In the genomic region with DNA sequence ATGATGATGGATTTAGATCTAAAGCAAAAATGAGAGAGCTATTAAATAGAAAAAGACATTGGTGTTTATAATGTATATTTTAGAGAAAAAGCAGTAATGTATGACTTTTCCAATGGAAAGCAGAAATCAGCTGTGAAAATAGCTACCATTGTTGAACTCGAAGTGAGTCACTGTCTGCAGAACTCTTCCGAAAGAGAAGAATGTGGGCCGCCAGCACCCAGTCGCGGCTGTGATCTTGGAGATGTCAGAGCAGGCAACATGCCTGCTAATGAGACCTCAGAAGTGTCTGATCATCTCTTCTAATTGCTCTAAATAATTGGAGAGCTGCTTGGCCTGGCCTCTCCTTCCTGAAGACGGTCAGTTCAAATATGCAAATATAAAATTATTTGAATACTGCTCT, we compare ENCODE assay signal across 17 cellular contexts.
DNase-seq lines count a peak whose midpoint lies in the region; ATAC-seq and TF ChIP-seq lines count a peak whose summit lies in the region.
"Had no signal": no experiment of that assay in that cellular context is flagged by ENCODE, and none has a peak within 500 bp of the region (broad histone marks: within the 10 kb centered on the region; RNA-seq: fewer than 3 reads in every experiment).

No MANE protein-coding gene starts in this region.

- H3K4me3 ChIP-seq in astrocyte of the spinal cord (ENCODE audit: low read depth, low read length) (no peak overlapping the region), A673 (ENCODE audit: low read depth, low read length, poor library complexity, severe bottlenecking) (no peak overlapping the region), MM.1S (ENCODE audit: low read length) (no peak overlapping the region)
- H3K4me3 ChIP-seq: GM23248 had no signal

- CTCF ChIA-PET in activated CD4-positive, alpha-beta T cell treated with anti-CD3 and anti-CD28 coated beads, Interleukin-2, amount 10 ng/mL, durations not matched to agents 7 days and 5 days (lab: Charles Lee) = interaction anchor here (0.7 to 1.9 kb wide), 5 partner anchors 14 to 296 kb away, joined by 3 to 5 read pairs (median 4); no protein-coding TSS in a partner anchor
- CTCF ChIA-PET in A673 (lab: Charles Lee) = no interaction called here

- DNase-seq in activated CD4-positive, alpha-beta T cell treated with anti-CD3 and anti-CD28 coated beads, Interleukin-2, amount 10 ng/mL, durations not matched to agents 24 days and 14 days = peak; percentile 45
- DNase-seq in activated CD4-positive, alpha-beta T cell treated with anti-CD3 and anti-CD28 coated beads, Interleukin-2, amount 10 ng/mL, durations not matched to agents 7 days and 5 days = no peak
- DNase-seq in astrocyte of the spinal cord (ENCODE audit: low read depth, low spot score) = peak; percentile 50
- peak in 38 of 42 donors; percentile 16 to 82 (median 52) for DNase-seq in head of caudate nucleus
- no peak for DNase-seq in A673 (ENCODE audit: low spot score)
- DNase-seq in MM.1S = no peak
- DNase-seq: GM23248, H7, KBM-7, NCI-H1048, NCI-H1694, NCI-H446 treated with DMSO at 0.1 percent for 48 hours, SHP77 had no signal

- ATAC-seq in HG02571 (IDR thresholded peaks at IDR 0.05; ENCODE audit: unreplicated experiment) (no peak), GM18861 (IDR thresholded peaks at IDR 0.05; ENCODE audit: unreplicated experiment) (no peak)

- H3K9ac ChIP-seq in MM.1S (ENCODE audit: low read length) = no peak overlapping the region
- H3K9ac ChIP-seq: GM23248 had no signal

- no TSS peak for BruUV-seq in A673 (replicated peaks; lab: Mats Ljungman, UMichigan)

- POLR2A ChIA-PET in activated CD4-positive, alpha-beta T cell treated with anti-CD3 and anti-CD28 coated beads, Interleukin-2, amount 10 ng/mL, durations not matched to agents 7 days and 5 days (lab: Charles Lee) = interaction anchor here (0.6 kb wide), 1 partner anchor 10 kb away, joined by 5 read pairs; no protein-coding TSS in a partner anchor
- POLR2A ChIA-PET in A673 (lab: Charles Lee; ENCODE audit: low non-redundant PET) = no interaction called here

- peaks cover 1% of the 10 kb centered on the region for H3K27me3 Mint-ChIP-seq in activated CD4-positive, alpha-beta T cell treated with anti-CD3 and anti-CD28 coated beads, Interleukin-2, amount 10 ng/mL, durations not matched to agents 24 days and 14 days
- peaks cover 7% of the 10 kb centered on the region for H3K27me3 Mint-ChIP-seq in activated CD4-positive, alpha-beta T cell treated with anti-CD3 and anti-CD28 coated beads, Interleukin-2, amount 10 ng/mL, durations not matched to agents 7 days and 5 days

- H3K4me1 ChIP-seq in A673 (ENCODE audit: insufficient read depth, low read length, poor library complexity, severe bottlenecking) = no peaks in the 10 kb centered on the region
- no peaks in the 10 kb centered on the region for H3K4me1 ChIP-seq in MM.1S (ENCODE audit: low read length)

- no peaks in the 10 kb centered on the region for H3K27me3 ChIP-seq in A673 (replicated peaks; ENCODE audit: insufficient read depth, low read depth, low read length, poor library complexity)
- no peaks in the 10 kb centered on the region for H3K27me3 ChIP-seq in MM.1S (replicated peaks; ENCODE audit: insufficient read depth, low read length)

- H3K9me3 ChIP-seq in A673 (ENCODE audit: low read depth, low read length, poor library complexity, severe bottlenecking) (no peaks in the 10 kb centered on the region), MM.1S (replicated peaks; ENCODE audit: insufficient read depth, low read length) (no peaks in the 10 kb centered on the region)

- H3K27ac ChIP-seq in A673 (ENCODE audit: low read depth, low read length, poor library complexity, severe bottlenecking) (no peak overlapping the region), MM.1S (ENCODE audit: low read length) (no peak overlapping the region)
- H3K27ac ChIP-seq: 22Rv1, GM23248, RWPE1 had no signal

- no peaks in the 10 kb centered on the region for H3F3A ChIP-seq in MM.1S (ENCODE audit: insufficient read depth, low read length)

- no peak overlapping the region for H3K27ac Mint-ChIP-seq in activated CD4-positive, alpha-beta T cell treated with anti-CD3 and anti-CD28 coated beads, Interleukin-2, amount 10 ng/mL, durations not matched to agents 24 days and 14 days
- H3K27ac Mint-ChIP-seq in activated CD4-positive, alpha-beta T cell treated with anti-CD3 and anti-CD28 coated beads, Interleukin-2, amount 10 ng/mL, durations not matched to agents 7 days and 5 days = no peak overlapping the region

- H2AFZ ChIP-seq in MM.1S (ENCODE audit: low read length) = no peak overlapping the region
- H2AFZ ChIP-seq: GM23248 had no signal

- H3K36me3 Mint-ChIP-seq in activated CD4-positive, alpha-beta T cell treated with anti-CD3 and anti-CD28 coated beads, Interleukin-2, amount 10 ng/mL, durations not matched to agents 24 days and 14 days (ENCODE audit: low read depth) = no peaks in the 10 kb centered on the region
- H3K36me3 Mint-ChIP-seq in activated CD4-positive, alpha-beta T cell treated with anti-CD3 and anti-CD28 coated beads, Interleukin-2, amount 10 ng/mL, durations not matched to agents 7 days and 5 days (ENCODE audit: low read depth) = no peaks in the 10 kb centered on the region

- in situ Hi-C loops in astrocyte of the spinal cord (cut with HindIII; ENCODE audit: low sequenced_read_pairs) = no loop called here

- H3K4me2 ChIP-seq in MM.1S (ENCODE audit: low read depth, low read length) = no peak overlapping the region

- peaks cover 1% of the 10 kb centered on the region for H3K4me1 Mint-ChIP-seq in activated CD4-positive, alpha-beta T cell treated with anti-CD3 and anti-CD28 coated beads, Interleukin-2, amount 10 ng/mL, durations not matched to agents 24 days and 14 days
- H3K4me1 Mint-ChIP-seq in activated CD4-positive, alpha-beta T cell treated with anti-CD3 and anti-CD28 coated beads, Interleukin-2, amount 10 ng/mL, durations not matched to agents 7 days and 5 days = no peaks in the 10 kb centered on the region

- H3K36me3 ChIP-seq in A673 (ENCODE audit: insufficient read depth, low read length, poor library complexity, severe bottlenecking) (no peaks in the 10 kb centered on the region), MM.1S (replicated peaks; ENCODE audit: insufficient read depth, low read length) (no peaks in the 10 kb centered on the region)

- H4K20me1 ChIP-seq in MM.1S (ENCODE audit: insufficient read depth, low read length) = no peaks in the 10 kb centered on the region

- no peak overlapping the region for H3K4me3 Mint-ChIP-seq in activated CD4-positive, alpha-beta T cell treated with anti-CD3 and anti-CD28 coated beads, Interleukin-2, amount 10 ng/mL, durations not matched to agents 24 days and 14 days
- no peak overlapping the region for H3K4me3 Mint-ChIP-seq in activated CD4-positive, alpha-beta T cell treated with anti-CD3 and anti-CD28 coated beads, Interleukin-2, amount 10 ng/mL, durations not matched to agents 7 days and 5 days

- peaks cover 3% of the 10 kb centered on the region for H3K9me3 Mint-ChIP-seq in activated CD4-positive, alpha-beta T cell treated with anti-CD3 and anti-CD28 coated beads, Interleukin-2, amount 10 ng/mL, durations not matched to agents 24 days and 14 days
- no peaks in the 10 kb centered on the region for H3K9me3 Mint-ChIP-seq in activated CD4-positive, alpha-beta T cell treated with anti-CD3 and anti-CD28 coated beads, Interleukin-2, amount 10 ng/mL, durations not matched to agents 7 days and 5 days

- TF ChIP-seq CTCF in astrocyte of the spinal cord (IDR thresholded peaks at IDR 0.05; ENCODE audit: low read depth, low read length) (no peak), A673 (conservative IDR thresholded peaks at IDR 0.05; ENCODE audit: low read depth, low read length) (no peak), MM.1S (IDR thresholded peaks at IDR 0.05; ENCODE audit: low read length) (no peak)

- H3K9me2 ChIP-seq in MM.1S (replicated peaks; ENCODE audit: insufficient read depth, low read length) = no peaks in the 10 kb centered on the region

- H3K79me2 ChIP-seq in MM.1S (ENCODE audit: low read length) = no peaks in the 10 kb centered on the region

- intact Hi-C loops in activated CD4-positive, alpha-beta T cell treated with anti-CD3 and anti-CD28 coated beads, Interleukin-2, amount 10 ng/mL, durations not matched to agents 24 days and 14 days (cut with micrococcal nuclease) = no loop called here
- intact Hi-C loops in head of caudate nucleus (cut with DNase I) (no loop called here), A673 (cut with micrococcal nuclease; ENCODE audit: unreplicated experiment) (no loop called here)

Comparison
In these comparisons a context has a peak if more than half of its experiments do, and no peak if none do; other contexts are left out.
1. DNase-seq: peak in activated CD4-positive, alpha-beta T cell treated with anti-CD3 and anti-CD28 coated beads, Interleukin-2, amount 10 ng/mL, durations not matched to agents 24 days and 14 days (single experiment), astrocyte of the spinal cord (single experiment) and head of caudate nucleus (38 of 42); none in activated CD4-positive, alpha-beta T cell treated with anti-CD3 and anti-CD28 coated beads, Interleukin-2, amount 10 ng/mL, durations not matched to agents 7 days and 5 days (single experiment), A673 (single experiment) and MM.1S (single experiment).